22 cellular contexts compared by ENCODE assay signal in genomic region chr7:124022551-124022950, GRCh38. TPM values are rescaled to one million over a fixed set of nuclear protein-coding genes. Genes with fewer than 3 reads are reported as not detected.
"Had no signal": no experiment of that assay in that cellular context is flagged by ENCODE, and none has a peak within 500 bp of the region (broad histone marks: within the 10 kb centered on the region; RNA-seq: fewer than 3 reads in every experiment).

No MANE protein-coding gene starts in this region.

- H3K27ac ChIP-seq: spleen, thoracic aorta had no signal

- H3K4me3 ChIP-seq: dorsolateral prefrontal cortex, spleen, thoracic aorta had no signal

- ATAC-seq: effector memory CD8-positive, alpha-beta T cell; left ventricle myocardium superior; T-helper 17 cell had no signal

- DNase-seq: activated CD4-positive, alpha-beta memory T cell treated with anti-CD3 and anti-CD28 coated beads, Interleukin-2, amount 10 ng/mL, durations not matched to agents 7 days and 5 days; activated CD4-positive, alpha-beta T cell treated with anti-CD3 and anti-CD28 coated beads for 48 hours; activated CD4-positive, CD25-positive, alpha-beta regulatory T cell; activated gamma-delta T cell treated with Interleukin-2 at 50 U/mL for 16 hours; central memory CD4-positive, alpha-beta T cell; dorsolateral prefrontal cortex; effector memory CD8-positive, alpha-beta T cell; foreskin fibroblast; hippocampal formation; left ventricle myocardium superior; mesenchymal stem cell; naive B cell; retina; spleen; stimulated activated CD4-positive, alpha-beta T cell treated with anti-CD3 and anti-CD28 coated beads, Interleukin-4, amount 100 ng/mL, for 1 hour; stimulated activated naive CD4-positive, alpha-beta T cell; SW 1271; T-helper 17 cell had no signal

RNA-seq across cellular contexts. Expression of gene TMEM229A, which starts 10.3 kb away (rescaled TPM):
- total RNA-seq: activated CD4-positive, alpha-beta memory T cell treated with anti-CD3 and anti-CD28 coated beads, Interleukin-2, amount 10 ng/mL, durations not matched to agents 7 days and 5 days; fibroblast of lung; left ventricle myocardium superior; osteoblast; progenitor cell of endocrine pancreas; T-helper 17 cell; thoracic aorta had no signal
- polyA plus RNA-seq: fibroblast of lung had no signal
